ENCODE assay signal across 8 cellular contexts in genomic region chr16:8885674-8886592, GRCh38. TPM values are rescaled to one million over a fixed set of nuclear protein-coding genes. Genes with fewer than 3 reads are reported as not detected.
DNase-seq lines count a peak whose midpoint lies in the region; ATAC-seq and TF ChIP-seq lines count a peak whose summit lies in the region.

No MANE protein-coding gene starts in this region.

- H3K9me3 Mint-ChIP-seq in Calu3 (ENCODE audit: low read depth, unreplicated experiment): no peaks in the 10 kb centered on the region
- H3K9me3 Mint-ChIP-seq in IgD-negative memory B cell: no peaks in the 10 kb centered on the region

- TF ChIP-seq CTCF in Calu3 (IDR thresholded peaks at IDR 0.05; ENCODE audit: unreplicated experiment) (peak; percentile 20), mammary epithelial cell (conservative IDR thresholded peaks at IDR 0.05 in 1 of 2, IDR thresholded peaks at IDR 0.05 in 1 of 2; ENCODE audit: extremely low read depth in 1 of 2, insufficient read depth in 1 of 2, low read depth in 1 of 2, low read length in 2 of 2) (no peak), GM13976 (IDR thresholded peaks at IDR 0.05; ENCODE audit: borderline replicate concordance, control extremely low read depth, extremely low read depth, insufficient read depth, missing control alignments) (no peak)

- no peak overlapping the region for H2AFZ ChIP-seq in mammary epithelial cell (ENCODE audit: low read depth, low read length)

- H3K4me1 Mint-ChIP-seq in Calu3 (ENCODE audit: low read depth, unreplicated experiment): peaks cover 28% of the 10 kb centered on the region
- H3K4me1 Mint-ChIP-seq in IgD-negative memory B cell: peaks cover 0 to 13% (median 12%) of the 10 kb centered on the region in 3 donors

- peak overlapping the region; percentile 42 for H3K56ac ChIP-seq in mesendoderm (ENCODE audit: low read length)

- H3K36me3 ChIP-seq in mammary epithelial cell (ENCODE audit: insufficient read depth, low read length) (peaks cover 6% of the 10 kb centered on the region), mesendoderm (ENCODE audit: control insufficient read depth, insufficient read depth, low read length) (peaks cover 1% of the 10 kb centered on the region)

- H3K9ac ChIP-seq in mammary epithelial cell (ENCODE audit: insufficient read depth, low read length): no peak overlapping the region
- H3K9ac ChIP-seq in mesendoderm (ENCODE audit: low read length): no peak overlapping the region

- no peaks in the 10 kb centered on the region for H3K9me3 ChIP-seq in mammary epithelial cell (replicated peaks; ENCODE audit: insufficient read depth, low read length)

- peak; percentile 36 for DNase-seq in Calu3
- peak; percentile 51 for DNase-seq in mammary epithelial cell
- peak; percentile 50 for DNase-seq in mesendoderm
- DNase-seq in GM13976 (ENCODE audit: low spot score): no peak
- DNase-seq in hippocampal formation (lab: John Stamatoyannopoulos, UW): no peak

- H3K4me3 ChIP-seq in mammary epithelial cell (replicated peaks in 1 of 3; ENCODE audit: insufficient read depth in 1 of 3, low read depth in 2 of 3, low read length in 3 of 3) (no peak overlapping the region), mesendoderm (ENCODE audit: low read length) (no peak overlapping the region)

- H3K4ac ChIP-seq in mesendoderm (ENCODE audit: low read depth, low read length): no peak overlapping the region

- no peak overlapping the region for H2BK5ac ChIP-seq in mesendoderm (ENCODE audit: low read length)

- no TSS peak for BruUV-seq in Calu3 (replicated peaks; lab: Mats Ljungman, UMichigan)
- no TSS peak for BruUV-seq in mammary epithelial cell (replicated peaks; lab: Mats Ljungman, UMichigan)

- dilution Hi-C loops in mammary epithelial cell (cut with HindIII; ENCODE audit: low sequenced_read_pairs): loop anchor here (5.0 kb wide), 1 partner anchor 41 kb away; no protein-coding TSS in a partner anchor

- H3K4me3 Mint-ChIP-seq in Calu3 (ENCODE audit: low read depth, unreplicated experiment) (no peak overlapping the region), IgD-negative memory B cell (peak overlapping the region in 2 of 4 donors; percentile 73 to 76)

- CTCF ChIA-PET in Calu3 (lab: Charles Lee) (interaction anchor here (0.8 to 2.5 kb wide), 6 partner anchors 22 to 279 kb away, joined by 3 to 8 read pairs (median 5); no protein-coding TSS in a partner anchor), mammary epithelial cell (lab: Charles Lee; ENCODE audit: low non-redundant PET) (no interaction called here)

- H3K27me3 ChIP-seq in mammary epithelial cell (ENCODE audit: insufficient read depth, low read length) (no peaks in the 10 kb centered on the region), mesendoderm (ENCODE audit: insufficient read depth, low read length, poor library complexity) (no peaks in the 10 kb centered on the region)

- peak overlapping the region; percentile 80 for H3K23ac ChIP-seq in mesendoderm (ENCODE audit: low read length)

- H4K5ac ChIP-seq in mesendoderm (ENCODE audit: low read length): no peak overlapping the region

- ATAC-seq in HG02884 (IDR thresholded peaks at IDR 0.05; ENCODE audit: unreplicated experiment) (no peak), GM21515 (IDR thresholded peaks at IDR 0.05; ENCODE audit: unreplicated experiment) (no peak)

- no peaks in the 10 kb centered on the region for H4K20me1 ChIP-seq in mammary epithelial cell (ENCODE audit: insufficient read depth, low read length)

- no peaks in the 10 kb centered on the region for H3K27me3 Mint-ChIP-seq in Calu3 (ENCODE audit: unreplicated experiment)
- H3K27me3 Mint-ChIP-seq in IgD-negative memory B cell: peaks cover 20% of the 10 kb centered on the region

- no peaks in the 10 kb centered on the region for H3K79me1 ChIP-seq in mesendoderm (ENCODE audit: low read length)

- H2BK120ac ChIP-seq in mesendoderm (ENCODE audit: low read depth, low read length): no peak overlapping the region

- H4K8ac ChIP-seq in mesendoderm (ENCODE audit: low read depth, low read length): no peak overlapping the region

- H3K4me1 ChIP-seq in mammary epithelial cell (ENCODE audit: insufficient read depth, low read length): peaks cover 9% of the 10 kb centered on the region
- H3K4me1 ChIP-seq in mesendoderm (ENCODE audit: control insufficient read depth, low read depth, low read length): no peaks in the 10 kb centered on the region

- no peak overlapping the region for H2AK5ac ChIP-seq in mesendoderm (ENCODE audit: low read length)

- H2BK15ac ChIP-seq in mesendoderm (replicated peaks; ENCODE audit: low read depth): no peak overlapping the region

- H3K4me2 ChIP-seq in mammary epithelial cell (ENCODE audit: insufficient read depth, low read depth, low read length) (peak overlapping the region; percentile 49), mesendoderm (ENCODE audit: low read length) (no peak overlapping the region)

- intact Hi-C loops in Calu3 (cut with micrococcal nuclease; ENCODE audit: unreplicated experiment) (no loop called here), mammary epithelial cell (cut with micrococcal nuclease) (no loop called here)

- no peaks in the 10 kb centered on the region for H3K79me2 ChIP-seq in mammary epithelial cell (ENCODE audit: insufficient read depth, low read length)
- no peaks in the 10 kb centered on the region for H3K79me2 ChIP-seq in mesendoderm (ENCODE audit: control insufficient read depth, insufficient read depth, low read length)

- H3K27ac Mint-ChIP-seq in Calu3 (ENCODE audit: unreplicated experiment) (peak overlapping the region; percentile 58), IgD-negative memory B cell (peak overlapping the region in 2 of 3 donors; percentile 75 to 77)

- no peak overlapping the region for H3K27ac ChIP-seq in mammary epithelial cell (ENCODE audit: insufficient read depth, low read depth, low read length)
- no peak overlapping the region for H3K27ac ChIP-seq in mesendoderm (ENCODE audit: low read depth, low read length)

- H3K18ac ChIP-seq in mesendoderm (ENCODE audit: low read length): no peak overlapping the region

- 23% methylated on average over 13 of the region's 20 CpGs for WGBS in mammary epithelial cell (ENCODE audit: low coverage, missing lambda C conversion rate)
- WGBS in mesendoderm (ENCODE audit: extremely low coverage, insufficient coverage, low lambda C conversion rate): no CpG with 5 or more reads among the region's 20 CpGs

- H3K36me3 Mint-ChIP-seq in Calu3 (ENCODE audit: insufficient read depth, unreplicated experiment): peaks cover 42% of the 10 kb centered on the region
- H3K36me3 Mint-ChIP-seq in IgD-negative memory B cell: peaks cover 2% of the 10 kb centered on the region

- in situ Hi-C loops in mammary epithelial cell (cut with MboI; ENCODE audit: low sequenced_read_pairs in 2 of 2) (loop anchor here in 1 of 2 donors (10.0 to 25.0 kb wide), 2 partner anchors 231 to 324 kb away; no protein-coding TSS in a partner anchor), GM13976 (cut with MboI; ENCODE audit: low sequenced_read_pairs, unreplicated experiment) (no loop called here)

RNA-seq across cellular contexts. Expression of gene LITAFD, which starts 3.8 kb away (rescaled TPM):
- total RNA-seq in Calu3 (2022) (not detected in 2 replicates), mammary epithelial cell (not detected)
- polyA plus RNA-seq in IgD-negative memory B cell (not detected), mammary epithelial cell (not detected)
- polyA minus RNA-seq in mammary epithelial cell: not detected
- not detected for polyA plus RNA-seq in mesendoderm (2013, experiment 1 of 2)
- polyA plus RNA-seq in mesendoderm (2013, experiment 2 of 2): not detected

RNA-seq across cellular contexts. Expression of gene CARHSP1, which starts 17.1 kb away (rescaled TPM):
- total RNA-seq in Calu3 (2022): 89.2 and 104 TPM in 2 replicates
- 36.4 TPM for polyA plus RNA-seq in IgD-negative memory B cell
- total RNA-seq in mammary epithelial cell: 10 to 100 TPM; 50.2 to 51.7 TPM
- 64.3 TPM for polyA plus RNA-seq in mammary epithelial cell
- polyA minus RNA-seq in mammary epithelial cell: 37.8 TPM
- 81.0 TPM for polyA plus RNA-seq in mesendoderm (2013, experiment 1 of 2)
- polyA plus RNA-seq in mesendoderm (2013, experiment 2 of 2): 79.6 TPM

Comparison
In these comparisons a context has a peak if more than half of its experiments do, and no peak if none do; other contexts are left out.
1. DNase-seq: peak in Calu3 (single experiment), mammary epithelial cell (single experiment) and mesendoderm (single experiment); none in GM13976 (single experiment) and hippocampal formation (0 of 2).